In the genomic region with DNA sequence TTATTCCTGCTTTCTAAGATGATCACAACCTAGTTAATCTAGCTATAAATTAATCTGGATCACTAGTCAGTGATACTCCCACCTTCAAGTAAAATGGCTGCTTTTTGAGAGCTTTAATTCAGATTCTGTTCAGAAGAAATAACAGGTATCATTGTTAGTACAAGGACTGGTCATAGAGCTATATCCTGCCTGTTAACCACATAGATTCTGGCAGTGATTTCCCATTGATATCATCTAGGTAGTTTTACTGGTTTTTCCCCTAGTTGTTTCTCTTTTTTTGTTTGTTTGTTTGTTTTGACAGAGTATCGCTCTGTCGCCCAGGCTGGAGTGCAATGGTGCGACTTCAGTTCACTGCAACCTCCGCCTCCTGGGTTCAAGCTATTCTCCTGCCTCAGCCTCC, we compare ENCODE assay signal across 18 cellular contexts. TPM values are rescaled to one million over a fixed set of nuclear protein-coding genes. Genes with fewer than 3 reads are reported as not detected.
DNase-seq lines count a peak whose midpoint lies in the region; ATAC-seq and TF ChIP-seq lines count a peak whose summit lies in the region.
"Had no signal": no experiment of that assay in that cellular context is flagged by ENCODE, and none has a peak within 500 bp of the region (broad histone marks: within the 10 kb centered on the region; RNA-seq: fewer than 3 reads in every experiment).

No MANE protein-coding gene starts in this region.

- H4K20me1 ChIP-seq in OCI-LY1 (ENCODE audit: insufficient read depth, low read length), result no peaks in the 10 kb centered on the region
- H4K20me1 ChIP-seq in GM23248 (ENCODE audit: insufficient read depth), result no peaks in the 10 kb centered on the region

- no peak overlapping the region for H3K4me3 ChIP-seq in OCI-LY1 (ENCODE audit: low read depth, low read length, poor library complexity, severe bottlenecking)
- no peak overlapping the region for H3K4me3 ChIP-seq in mesenchymal stem cell (ENCODE audit: insufficient read depth in 1 of 2, low read depth in 1 of 2, low read length in 2 of 2)
- H3K4me3 ChIP-seq in GM23248, result no peak overlapping the region
- H3K4me3 ChIP-seq: K562, SJCRH30 had no signal

- H3K36me3 ChIP-seq in OCI-LY1 (ENCODE audit: insufficient read depth, low read length) (no peaks in the 10 kb centered on the region), mesenchymal stem cell (ENCODE audit: control insufficient read depth in 1 of 2, insufficient read depth in 2 of 2, low read depth in 1 of 2, low read length in 2 of 2) (no peaks in the 10 kb centered on the region), GM23248 (ENCODE audit: low read depth) (no peaks in the 10 kb centered on the region)
- H3K36me3 ChIP-seq: SJCRH30 had no signal

- H2BK15ac ChIP-seq in mesenchymal stem cell (ENCODE audit: low read depth, poor library complexity, severe bottlenecking), result no peak overlapping the region

- H3K27me3 ChIP-seq in OCI-LY1 (ENCODE audit: insufficient read depth, low read length), result no peaks in the 10 kb centered on the region
- H3K27me3 ChIP-seq in mesenchymal stem cell (ENCODE audit: control insufficient read depth in 1 of 2, insufficient read depth in 1 of 2, low read length in 2 of 2), result no peaks in the 10 kb centered on the region
- H3K27me3 ChIP-seq in GM23248 (replicated peaks; ENCODE audit: insufficient read depth), result no peaks in the 10 kb centered on the region
- H3K27me3 ChIP-seq: SJCRH30 had no signal

- H3K27ac Mint-ChIP-seq in activated naive CD8-positive, alpha-beta T cell, result peak overlapping the region; percentile 38
- no peak overlapping the region for H3K27ac Mint-ChIP-seq in activated naive CD8-positive, alpha-beta T cell treated with anti-CD3 and anti-CD28 coated beads for 36 hours
- H3K27ac Mint-ChIP-seq in T-helper 17 cell, result peak overlapping the region; percentile 81
- H3K27ac Mint-ChIP-seq in stimulated activated effector memory CD8-positive, alpha-beta T cell treated with anti-CD3 and anti-CD28 coated beads, Interleukin-12 subunit alpha, Interleukin-12 subunit beta, amount 100 ng/mL, for 72 hours, result peak overlapping the region; percentile 54

- no peak overlapping the region for H2BK12ac ChIP-seq in mesenchymal stem cell (ENCODE audit: low read length in 2 of 2)

- H3K27me3 Mint-ChIP-seq in activated naive CD8-positive, alpha-beta T cell, result no peaks in the 10 kb centered on the region
- no peaks in the 10 kb centered on the region for H3K27me3 Mint-ChIP-seq in activated naive CD8-positive, alpha-beta T cell treated with anti-CD3 and anti-CD28 coated beads for 36 hours
- no peaks in the 10 kb centered on the region for H3K27me3 Mint-ChIP-seq in T-helper 17 cell

- H3K79me2 ChIP-seq in OCI-LY1 (ENCODE audit: insufficient read depth, low read length) (no peaks in the 10 kb centered on the region), GM23248 (ENCODE audit: insufficient read depth) (no peaks in the 10 kb centered on the region)

- H3K9me3 ChIP-seq in OCI-LY1 (ENCODE audit: low read length), result no peaks in the 10 kb centered on the region
- H3K9me3 ChIP-seq in T-helper 17 cell (ENCODE audit: control insufficient read depth, low read length, poor library complexity, severe bottlenecking), result no peaks in the 10 kb centered on the region
- no peaks in the 10 kb centered on the region for H3K9me3 ChIP-seq in mesenchymal stem cell (ENCODE audit: control insufficient read depth, low read length)
- H3K9me3 ChIP-seq in GM23248 (ENCODE audit: low read depth), result no peaks in the 10 kb centered on the region
- H3K9me3 ChIP-seq: SJCRH30 had no signal

- no peak overlapping the region for H2BK5ac ChIP-seq in mesenchymal stem cell (ENCODE audit: low read depth, low read length, poor library complexity, severe bottlenecking)

- H3K4me1 Mint-ChIP-seq in activated naive CD8-positive, alpha-beta T cell (ENCODE audit: low read depth), result peaks cover 39% of the 10 kb centered on the region
- peaks cover 34% of the 10 kb centered on the region for H3K4me1 Mint-ChIP-seq in activated naive CD8-positive, alpha-beta T cell treated with anti-CD3 and anti-CD28 coated beads for 36 hours
- peaks cover 28% of the 10 kb centered on the region for H3K4me1 Mint-ChIP-seq in T-helper 17 cell
- peaks cover 36% of the 10 kb centered on the region for H3K4me1 Mint-ChIP-seq in stimulated activated effector memory CD8-positive, alpha-beta T cell treated with anti-CD3 and anti-CD28 coated beads, Interleukin-12 subunit alpha, Interleukin-12 subunit beta, amount 100 ng/mL, for 72 hours

- WGBS in mesenchymal stem cell, result 100% methylated on average over 4 of the region's 4 CpGs
- WGBS in GM23248 (ENCODE audit: low coverage in 1 of 2, low lambda C conversion rate in 2 of 2, missing lambda C conversion rate in 2 of 2), 2 experiments, result 100% methylated on average over 4 of the region's 4 CpGs

- no peak overlapping the region for H3K18ac ChIP-seq in mesenchymal stem cell (ENCODE audit: low read depth in 1 of 2, low read length in 2 of 2)

- no peak for DNase-seq in activated naive CD8-positive, alpha-beta T cell treated with anti-CD3 and anti-CD28 coated beads for 36 hours
- DNase-seq in T-helper 17 cell (no peak), mesenchymal stem cell (no peak), GM23248 (no peak)
- no peak for DNase-seq in stimulated activated effector memory CD8-positive, alpha-beta T cell treated with anti-CD3 and anti-CD28 coated beads, Interleukin-12 subunit alpha, Interleukin-12 subunit beta, amount 100 ng/mL, for 72 hours (ENCODE audit: low spot score in 2 of 2)
- DNase-seq: ACHN, AML-193, DMS79 treated with DMSO at 0.1 percent for 48 hours, NCI-H1694 treated with DMSO at 0.1 percent for 48 hours, NCI-H2107, NCI-H2227 treated with DMSO at 0.1 percent for 48 hours, NCI-H524, SJCRH30 had no signal

- in situ Hi-C loops in GM23248 (cut with MboI), result no loop called here

- H3K36me3 Mint-ChIP-seq in activated naive CD8-positive, alpha-beta T cell, result no peaks in the 10 kb centered on the region
- H3K36me3 Mint-ChIP-seq in activated naive CD8-positive, alpha-beta T cell treated with anti-CD3 and anti-CD28 coated beads for 36 hours, result peaks cover 13% of the 10 kb centered on the region
- H3K36me3 Mint-ChIP-seq in T-helper 17 cell (ENCODE audit: low read depth), result no peaks in the 10 kb centered on the region
- H3K36me3 Mint-ChIP-seq in stimulated activated effector memory CD8-positive, alpha-beta T cell treated with anti-CD3 and anti-CD28 coated beads, Interleukin-12 subunit alpha, Interleukin-12 subunit beta, amount 100 ng/mL, for 72 hours, result peaks cover 7% of the 10 kb centered on the region

- H3K23ac ChIP-seq in mesenchymal stem cell (ENCODE audit: low read length in 2 of 2), result no peak overlapping the region

- no peak overlapping the region for H2BK120ac ChIP-seq in mesenchymal stem cell (ENCODE audit: low read depth, low read length)

- no peak overlapping the region for H4K8ac ChIP-seq in mesenchymal stem cell (ENCODE audit: low read length)

- H3K9me3 Mint-ChIP-seq in activated naive CD8-positive, alpha-beta T cell (ENCODE audit: low read depth), result no peaks in the 10 kb centered on the region
- H3K9me3 Mint-ChIP-seq in activated naive CD8-positive, alpha-beta T cell treated with anti-CD3 and anti-CD28 coated beads for 36 hours, result peaks cover 5% of the 10 kb centered on the region
- H3K9me3 Mint-ChIP-seq in stimulated activated effector memory CD8-positive, alpha-beta T cell treated with anti-CD3 and anti-CD28 coated beads, Interleukin-12 subunit alpha, Interleukin-12 subunit beta, amount 100 ng/mL, for 72 hours, result no peaks in the 10 kb centered on the region

- H3K79me1 ChIP-seq in mesenchymal stem cell (replicated peaks; ENCODE audit: low read length, poor library complexity, severe bottlenecking), result no peaks in the 10 kb centered on the region

- H3K4me3 Mint-ChIP-seq in activated naive CD8-positive, alpha-beta T cell, result no peak overlapping the region
- no peak overlapping the region for H3K4me3 Mint-ChIP-seq in activated naive CD8-positive, alpha-beta T cell treated with anti-CD3 and anti-CD28 coated beads for 36 hours
- no peak overlapping the region for H3K4me3 Mint-ChIP-seq in T-helper 17 cell
- no peak overlapping the region for H3K4me3 Mint-ChIP-seq in stimulated activated effector memory CD8-positive, alpha-beta T cell treated with anti-CD3 and anti-CD28 coated beads, Interleukin-12 subunit alpha, Interleukin-12 subunit beta, amount 100 ng/mL, for 72 hours

- H3K14ac ChIP-seq in mesenchymal stem cell (ENCODE audit: low read length in 2 of 2), result no peak overlapping the region

- no peak for TF ChIP-seq CTCF in OCI-LY1 (IDR thresholded peaks at IDR 0.05; ENCODE audit: low read length)

- ATAC-seq in T-helper 17 cell, result peak; percentile 43
- peak; percentile 57 for ATAC-seq in stimulated activated effector memory CD8-positive, alpha-beta T cell treated with anti-CD3 and anti-CD28 coated beads, Interleukin-12 subunit alpha, Interleukin-12 subunit beta, amount 100 ng/mL, for 72 hours
- ATAC-seq: K562, Panc1 had no signal

- no peak overlapping the region for H3K4me2 ChIP-seq in OCI-LY1 (ENCODE audit: low read length)
- H3K4me2 ChIP-seq in mesenchymal stem cell (ENCODE audit: low read length, poor library complexity, severe bottlenecking), result no peak overlapping the region
- H3K4me2 ChIP-seq in GM23248 (ENCODE audit: unreplicated experiment), result no peak overlapping the region

- H3K27ac ChIP-seq in OCI-LY1 (ENCODE audit: low read depth, low read length, poor library complexity, severe bottlenecking) (no peak overlapping the region), mesenchymal stem cell (ENCODE audit: low read length, poor library complexity, severe bottlenecking) (no peak overlapping the region), GM23248 (no peak overlapping the region)
- H3K27ac ChIP-seq: C4-2B, SJCRH30 had no signal

- H2AFZ ChIP-seq in OCI-LY1 (ENCODE audit: low read length), result 0 out of 2 replicates have a peak overlapping the region, but pooled peaks have one; percentile 59
- no peak overlapping the region for H2AFZ ChIP-seq in mesenchymal stem cell (ENCODE audit: low read depth, low read length)
- H2AFZ ChIP-seq in GM23248, result no peak overlapping the region

- peaks cover 31% of the 10 kb centered on the region for H3K4me1 ChIP-seq in OCI-LY1 (ENCODE audit: insufficient read depth, low read length, severe bottlenecking)
- H3K4me1 ChIP-seq in mesenchymal stem cell (ENCODE audit: control insufficient read depth, insufficient read depth, low read depth, low read length), result no peaks in the 10 kb centered on the region
- H3K4me1 ChIP-seq in GM23248 (ENCODE audit: insufficient read depth), result peaks cover 41% of the 10 kb centered on the region

- H4K91ac ChIP-seq in mesenchymal stem cell (ENCODE audit: low read length), result no peak overlapping the region

- no peaks in the 10 kb centered on the region for H3F3A ChIP-seq in OCI-LY1 (ENCODE audit: insufficient read depth, low read length)
- H3F3A ChIP-seq in GM23248 (ENCODE audit: insufficient read depth), result peaks cover 46% of the 10 kb centered on the region

- H3K9ac ChIP-seq in OCI-LY1 (ENCODE audit: low read length), result no peak overlapping the region
- no peak overlapping the region for H3K9ac ChIP-seq in mesenchymal stem cell (ENCODE audit: low read length)
- H3K9ac ChIP-seq in GM23248, result no peak overlapping the region

- H2AK5ac ChIP-seq in mesenchymal stem cell (ENCODE audit: low read length, severe bottlenecking), result no peak overlapping the region

- H3K4ac ChIP-seq in mesenchymal stem cell (ENCODE audit: low read depth in 1 of 2, low read length in 2 of 2), result no peak overlapping the region

- H3K9me2 ChIP-seq in OCI-LY1 (ENCODE audit: low read depth, low read length), result no peaks in the 10 kb centered on the region
- no peaks in the 10 kb centered on the region for H3K9me2 ChIP-seq in GM23248 (ENCODE audit: insufficient read depth)

RNA-seq across cellular contexts. Expression of gene HIF1A, which starts 39.0 kb away (rescaled TPM):
- 100 to 1,000 TPM; 157 to 158 TPM for total RNA-seq in activated naive CD8-positive, alpha-beta T cell treated with anti-CD3 and anti-CD28 coated beads for 36 hours
- total RNA-seq in T-helper 17 cell, result 100 to 1,000 TPM; 175 to 204 TPM
- polyA plus RNA-seq in mesenchymal stem cell (2013, experiment 1 of 2), result 346 TPM
- 339 TPM for polyA plus RNA-seq in mesenchymal stem cell (2013, experiment 2 of 2)
- 1,114 and 1,257 TPM in 2 replicates for total RNA-seq in GM23248 (2014; rRNA removed; shearing (Covaris generic))
- polyA plus RNA-seq in GM23248 (2016; fragmentation: Nextera tagmentation; extraction: Ambion mirVana), result 863 and 907 TPM in 2 replicates
